In genomic region chr7:155885162-155886160, GRCh38 we compare ENCODE assay signal across 13 cellular contexts.
DNase-seq lines count a peak whose midpoint lies in the region; ATAC-seq and TF ChIP-seq lines count a peak whose summit lies in the region.
"Had no signal": no experiment of that assay in that cellular context is flagged by ENCODE, and none has a peak within 500 bp of the region (broad histone marks: within the 10 kb centered on the region; RNA-seq: fewer than 3 reads in every experiment).

No MANE protein-coding gene starts in this region.

- intact Hi-C loops in sciatic nerve (cut with DNase I): no loop called here

- ATAC-seq in sciatic nerve: peak; percentile 57
- no peak for ATAC-seq in GM21381 (IDR thresholded peaks at IDR 0.05; ENCODE audit: unreplicated experiment)
- ATAC-seq in HG02884 (IDR thresholded peaks at IDR 0.05; ENCODE audit: unreplicated experiment): no peak

- in situ Hi-C loops in brain microvascular endothelial cell (cut with HindIII; ENCODE audit: low pct_ligation_motif_present, low sequenced_read_pairs): no loop called here
- in situ Hi-C loops in KBM-7 (cut with MboI; ENCODE audit: low pct_unique_long_range_greater_than_20kb, low sequenced_read_pairs): no loop called here

- no peaks in the 10 kb centered on the region for H3K27me3 ChIP-seq in H7 (ENCODE audit: control insufficient read depth, insufficient read depth, low read length)
- no peaks in the 10 kb centered on the region for H3K27me3 ChIP-seq in brain microvascular endothelial cell (replicated peaks)
- H3K27me3 ChIP-seq: transverse colon had no signal

- DNase-seq in H7 (peak; percentile 52), brain microvascular endothelial cell (peak; percentile 87), iris pigment epithelial cell (ENCODE audit: low read depth) (peak; percentile 73), sciatic nerve (ENCODE audit: low spot score) (peak; percentile 60), KBM-7 (no peak), NCI-H510A treated with DMSO at 0.1 percent for 48 hours (lab: John Stamatoyannopoulos, UW) (no peak)
- DNase-seq: COR-L47; NCI-H1930; stimulated activated CD4-positive, alpha-beta T cell treated with anti-CD3 and anti-CD28 coated beads, Interleukin-4, amount 100 ng/mL, for 4 hours; transverse colon had no signal

- H3K4me3 ChIP-seq in H7 (ENCODE audit: insufficient read depth, low read depth, low read length) (no peak overlapping the region), brain microvascular endothelial cell (ENCODE audit: low read depth, low read length) (peak overlapping the region; percentile 12)
- H3K4me3 ChIP-seq: SK-N-MC, transverse colon had no signal

- TF ChIP-seq CTCF in brain microvascular endothelial cell (IDR thresholded peaks at IDR 0.05; ENCODE audit: low read depth, low read length, missing control alignments): no peak

- H3K27ac ChIP-seq in brain microvascular endothelial cell: peak overlapping the region; percentile 81
- H3K27ac ChIP-seq: SK-N-MC, transverse colon had no signal

- H3K36me3 ChIP-seq in H7 (replicated peaks; ENCODE audit: control insufficient read depth, insufficient read depth, low read length) (no peaks in the 10 kb centered on the region), brain microvascular endothelial cell (replicated peaks) (no peaks in the 10 kb centered on the region)
- H3K36me3 ChIP-seq: transverse colon had no signal

Comparison
In these comparisons a context has a peak if more than half of its experiments do, and no peak if none do; other contexts are left out.
1. DNase-seq: peak in H7 (single experiment), brain microvascular endothelial cell (single experiment), iris pigment epithelial cell (single experiment) and sciatic nerve (single experiment); none in KBM-7 (single experiment) and NCI-H510A treated with DMSO at 0.1 percent for 48 hours (single experiment).